ENCODE assay signal across 1 cellular context in the genomic region with DNA sequence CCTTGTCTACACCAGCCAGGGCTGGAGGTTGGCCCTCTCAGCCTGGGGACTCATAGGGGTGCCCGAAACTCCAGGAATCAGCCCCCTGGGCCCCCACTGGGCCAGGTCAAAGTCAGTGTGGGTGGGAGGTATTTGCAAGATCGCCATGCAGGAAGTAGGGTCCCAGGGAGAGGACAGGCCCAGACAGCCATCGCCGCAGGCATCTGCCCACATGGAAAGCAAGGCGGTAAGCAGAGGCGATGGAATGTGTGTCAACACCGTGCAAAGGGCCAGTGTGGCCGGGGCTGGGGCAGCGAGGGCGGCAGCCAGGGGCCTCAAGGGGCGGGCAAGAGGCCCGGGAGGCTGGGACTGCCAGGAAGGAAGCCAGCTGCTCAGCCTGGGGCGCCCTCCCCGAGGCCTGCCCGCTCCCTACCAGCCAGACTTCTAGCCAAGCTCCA.
TF ChIP-seq lines count a peak whose summit lies in the region.

No MANE protein-coding gene starts in this region.

TF ChIP-seq in liver, 16 proteins besides CTCF, POLR2A, EP300 and RAD21 (continued from another document):
- TF ChIP-seq, protein P1, sequence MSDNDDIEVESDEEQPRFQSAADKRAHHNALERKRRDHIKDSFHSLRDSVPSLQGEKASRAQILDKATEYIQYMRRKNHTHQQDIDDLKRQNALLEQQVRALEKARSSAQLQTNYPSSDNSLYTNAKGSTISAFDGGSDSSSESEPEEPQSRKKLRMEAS (IDR thresholded peaks at IDR 0.05), result no peak
